8 cellular contexts compared by ENCODE assay signal in the genomic region with DNA sequence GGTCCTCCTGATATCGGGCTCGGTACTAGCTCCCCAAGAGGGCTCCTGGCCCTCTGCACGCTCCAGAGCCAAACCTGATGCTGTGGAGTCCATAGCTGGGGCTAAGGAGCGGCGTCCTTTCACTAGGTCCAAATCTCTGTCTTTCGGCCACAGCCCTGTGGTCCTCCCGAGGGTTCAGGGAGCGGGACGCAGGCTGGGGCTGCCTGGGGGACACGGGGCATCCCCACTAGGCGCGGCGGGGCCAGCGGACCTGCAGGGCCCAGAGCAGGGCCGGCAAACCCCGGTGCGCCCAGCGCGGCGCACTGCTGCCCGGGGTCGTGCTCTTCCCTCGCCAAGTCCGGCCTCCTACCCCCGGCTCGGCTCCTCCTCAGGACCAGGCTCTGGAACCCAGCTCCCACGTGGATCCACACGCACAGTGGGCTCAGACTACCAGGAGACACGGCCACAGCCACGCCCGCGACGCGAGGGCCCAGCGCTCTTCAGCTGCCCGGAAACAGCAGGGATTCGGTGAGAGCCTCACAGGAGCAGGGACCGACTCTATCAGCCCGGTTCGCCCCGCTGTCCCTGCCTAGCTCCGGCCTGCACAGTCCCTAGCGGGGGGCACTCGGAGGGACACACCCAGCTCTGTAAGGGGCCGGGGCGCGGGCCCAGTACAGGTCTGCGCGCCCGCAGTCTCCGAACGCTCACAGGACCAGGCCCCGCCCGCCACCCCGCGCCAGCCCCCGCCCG. TPM values are rescaled to one million over a fixed set of nuclear protein-coding genes. Genes with fewer than 3 reads are reported as not detected.
DNase-seq lines count a peak whose midpoint lies in the region; ATAC-seq, FAIRE-seq and TF ChIP-seq lines count a peak whose summit lies in the region.

No MANE protein-coding gene starts in this region.

- H3K79me2 ChIP-seq in SK-N-SH (ENCODE audit: insufficient read depth) (peaks cover 4% of the 10 kb centered on the region; the same call in 1 of the 2 replicates), keratinocyte (ENCODE audit: control insufficient read depth, insufficient read depth, low read length) (peaks cover 6% of the 10 kb centered on the region)

- peaks cover 2% of the 10 kb centered on the region for H3K9me1 ChIP-seq in keratinocyte (ENCODE audit: control insufficient read depth, extremely low read depth, insufficient read depth, low read length)

- no peaks in the 10 kb centered on the region for H3K9me2 ChIP-seq in SK-N-SH

- TF ChIP-seq CTCF in SK-N-SH (IDR thresholded peaks at IDR 0.05) (no peak), keratinocyte (optimal IDR thresholded peaks at IDR 0.05 in 1 of 3, IDR thresholded peaks at IDR 0.05 in 1 of 3, conservative IDR thresholded peaks at IDR 0.05 in 1 of 3; ENCODE audit: extremely low read depth in 1 of 3, insufficient read depth in 2 of 3, low read length in 3 of 3) (no peak)

- no peaks in the 10 kb centered on the region for H3K27me3 ChIP-seq in SK-N-SH (ENCODE audit: insufficient read depth)
- no peaks in the 10 kb centered on the region for H3K27me3 ChIP-seq in keratinocyte (ENCODE audit: control insufficient read depth, extremely low read depth, insufficient read depth, low read length)

- no peak for FAIRE-seq in keratinocyte (lab: Jason Lieb, UNC)

- peaks cover 14% of the 10 kb centered on the region for H3F3A ChIP-seq in SK-N-SH (replicated peaks; ENCODE audit: insufficient read depth)

- H2AFZ ChIP-seq in SK-N-SH (ENCODE audit: low read depth) (peak overlapping the region; percentile 84), keratinocyte (ENCODE audit: control insufficient read depth, low read length) (peak overlapping the region; percentile 90)

- peak; percentile 78 for DNase-seq in DMS53 (lab: John Stamatoyannopoulos, UW)
- DNase-seq in SK-N-SH = peak; percentile 84
- peak; percentile 44 for DNase-seq in cerebellar cortex (ENCODE audit: low spot score)
- no peak for DNase-seq in keratinocyte (ENCODE audit: low read depth, low spot score)
- DNase-seq in activated effector memory CD4-positive, alpha-beta T cell treated with anti-CD3 and anti-CD28 coated beads, Interleukin-2, amount 50 U/mL, for 16 hours = no peak

- ATAC-seq in GM19351 (IDR thresholded peaks at IDR 0.05; ENCODE audit: unreplicated experiment) = peak; percentile 49
- peak; percentile 64 for ATAC-seq in HG03354 (IDR thresholded peaks at IDR 0.05; ENCODE audit: poor library complexity, severe bottlenecking, unreplicated experiment)

- H4K20me1 ChIP-seq in SK-N-SH (ENCODE audit: insufficient read depth) = no peaks in the 10 kb centered on the region
- no peaks in the 10 kb centered on the region for H4K20me1 ChIP-seq in keratinocyte (ENCODE audit: control insufficient read depth, extremely low read depth, insufficient read depth, low read length)

- no peak for TF ChIP-seq RAD21 in SK-N-SH (IDR thresholded peaks at IDR 0.05; ENCODE audit: low read length)

- H3K4me2 ChIP-seq in SK-N-SH (peak overlapping the region; percentile 93), keratinocyte (ENCODE audit: control insufficient read depth, extremely low read depth, insufficient read depth, low read depth, low read length) (peak overlapping the region; percentile 86)

- CTCF ChIA-PET in SK-N-SH (lab: Yijun Ruan, JAX) = interaction anchor here (1.1 to 1.9 kb wide), 3 partner anchors 24 to 137 kb away, joined by 3 to 4 read pairs (median 4); no protein-coding TSS in a partner anchor

- H3K36me3 ChIP-seq in SK-N-SH (replicated peaks in 1 of 2; ENCODE audit: control insufficient read depth in 1 of 2, insufficient read depth in 2 of 2, low read length in 1 of 2) (peaks cover 30 to 43% of the 10 kb centered on the region in 2 experiments), keratinocyte (ENCODE audit: control insufficient read depth in 2 of 2, extremely low read depth in 1 of 2, insufficient read depth in 2 of 2, low read length in 2 of 2) (peaks cover 14 to 16% of the 10 kb centered on the region in 2 experiments)

- H3K4me1 ChIP-seq in SK-N-SH (ENCODE audit: control insufficient read depth in 1 of 2, insufficient read depth in 2 of 2, low read depth in 1 of 2, low read length in 1 of 2) = peaks cover 0 to 19% of the 10 kb centered on the region in 2 experiments; a peak in 1 of 4 replicates
- H3K4me1 ChIP-seq in keratinocyte (ENCODE audit: control insufficient read depth, extremely low read depth, insufficient read depth, low read length) = peaks cover 8% of the 10 kb centered on the region

- WGBS in SK-N-SH (ENCODE audit: low lambda C conversion rate) = 0% methylated on average over 9 of the region's 58 CpGs

- dilution Hi-C loops in keratinocyte (cut with MboI; ENCODE audit: extremely low pct_ligation_motif_present, low sequenced_read_pairs) = no loop called here

- H3K9ac ChIP-seq in SK-N-SH (peak overlapping the region; percentile 80), keratinocyte (ENCODE audit: control insufficient read depth, extremely low read depth, insufficient read depth, low read length) (peak overlapping the region; percentile 79)

- peak overlapping the region; percentile 74 to 79 for H3K4me3 ChIP-seq in SK-N-SH (ENCODE audit: low read depth in 2 of 2, low read length in 1 of 2)
- peak overlapping the region; percentile 56 to 74 (median 71) for H3K4me3 ChIP-seq in keratinocyte (ENCODE audit: control insufficient read depth in 2 of 3, extremely low read depth in 1 of 3, insufficient read depth in 2 of 3, low read depth in 1 of 3, low read length in 3 of 3)
- H3K4me3 ChIP-seq in skin epidermis = peak overlapping the region; percentile 52 to 85 (median 64)

- TF ChIP-seq EP300 in SK-N-SH (IDR thresholded peaks at IDR 0.05; ENCODE audit: borderline replicate concordance in 1 of 2, low read depth in 1 of 2, low read length in 1 of 2) = no peak

- POLR2A ChIA-PET in SK-N-SH (lab: Yijun Ruan, JAX) = interaction anchor here (2.6 kb wide), 1 partner anchor 37 kb away, joined by 8 read pairs; a partner anchor contains a TSS

- no peaks in the 10 kb centered on the region for H3K9me3 ChIP-seq in SK-N-SH
- H3K9me3 ChIP-seq in keratinocyte (ENCODE audit: control insufficient read depth, low read depth, low read length) = no peaks in the 10 kb centered on the region

- H3K27ac ChIP-seq in SK-N-SH (ENCODE audit: low read depth in 2 of 2, low read length in 1 of 2) (peak overlapping the region in 1 of 2 experiments; percentile 80; a peak in 2 of 4 replicates), keratinocyte (ENCODE audit: control insufficient read depth, insufficient read depth, low read length) (peak overlapping the region; percentile 11), skin epidermis (peak overlapping the region; percentile 19 to 90 (median 76))

TF ChIP-seq in SK-N-SH, 30 proteins besides CTCF, POLR2A, EP300 and RAD21 (continues in another document):
- peak; percentile 17; the same call in 1 of the 2 replicates for TF ChIP-seq FOXJ3 (CRISPR knock-in tag; IDR thresholded peaks at IDR 0.05)

RNA-seq across cellular contexts. Expression of a gene that starts 0.6 kb away (rescaled TPM):
- polyA plus RNA-seq in SK-N-SH (2012; rRNA removed) (9.0 and 12.5 TPM in 2 replicates), keratinocyte (4.0 to 8.0 TPM (median 7.9 TPM) in 3 replicates)
- 7.3 and 7.8 TPM in 2 replicates for polyA plus RNA-seq in SK-N-SH (2012; cell fraction: cytosol; rRNA removed)
- 24.3 and 31.8 TPM in 2 replicates for polyA plus RNA-seq in SK-N-SH (2012; cell fraction: nucleus; rRNA removed)
- 2.0 TPM for polyA plus RNA-seq in keratinocyte (2011; ENCODE audit: low read depth)
- polyA plus RNA-seq in keratinocyte (2011; cell fraction: cytosol; rRNA removed) = 3.1 and 3.6 TPM in 2 replicates
- 21.3 and 21.9 TPM in 2 replicates for polyA plus RNA-seq in keratinocyte (2011; cell fraction: nucleus; rRNA removed)
- 5.4 and 6.9 TPM in 2 replicates for polyA plus RNA-seq in keratinocyte (2012; ENCODE audit: low replicate concordance)
- 1.2 to 7.1 TPM (median 3.5 TPM) in 3 replicates for polyA minus RNA-seq in keratinocyte
- polyA minus RNA-seq in keratinocyte (2011; cell fraction: cytosol; rRNA and poly(A)+ RNA removed) = 2.9 TPM
- polyA minus RNA-seq in keratinocyte (2011; cell fraction: nucleus; rRNA and poly(A)+ RNA removed) = 7.1 and 10.5 TPM in 2 replicates

RNA-seq across cellular contexts. Expression of a gene that starts 6.6 kb away (rescaled TPM):
- 1.6 and 2.3 TPM in 2 replicates for polyA plus RNA-seq in SK-N-SH (2012; rRNA removed)
- 1.6 and 2.0 TPM in 2 replicates for polyA plus RNA-seq in SK-N-SH (2012; cell fraction: cytosol; rRNA removed)
- 2.2 and 2.7 TPM in 2 replicates for polyA plus RNA-seq in SK-N-SH (2012; cell fraction: nucleus; rRNA removed)
- 3.1 to 3.7 TPM (median 3.5 TPM) in 3 replicates for polyA plus RNA-seq in keratinocyte
- polyA plus RNA-seq in keratinocyte (2011; ENCODE audit: low read depth) = 1.2 TPM
- 1.9 and 2.4 TPM in 2 replicates for polyA plus RNA-seq in keratinocyte (2011; cell fraction: cytosol; rRNA removed)
- polyA plus RNA-seq in keratinocyte (2011; cell fraction: nucleus; rRNA removed) = 3.3 and 3.4 TPM in 2 replicates
- 2.8 and 3.3 TPM in 2 replicates for polyA plus RNA-seq in keratinocyte (2012; ENCODE audit: low replicate concordance)
- 5.0 to 8.0 TPM (median 5.4 TPM) in 3 replicates for polyA minus RNA-seq in keratinocyte
- polyA minus RNA-seq in keratinocyte (2011; cell fraction: cytosol; rRNA and poly(A)+ RNA removed) = 3.3 TPM
- polyA minus RNA-seq in keratinocyte (2011; cell fraction: nucleus; rRNA and poly(A)+ RNA removed) = 3.9 and 5.5 TPM in 2 replicates

RNA-seq across cellular contexts. Expression of a gene that starts 37.4 kb away (rescaled TPM):
- 32.8 and 40.4 TPM in 2 replicates for polyA plus RNA-seq in SK-N-SH (2012; rRNA removed)
- 32.3 and 33.4 TPM in 2 replicates for polyA plus RNA-seq in SK-N-SH (2012; cell fraction: cytosol; rRNA removed)
- polyA plus RNA-seq in SK-N-SH (2012; cell fraction: nucleus; rRNA removed) = 73.1 and 78.0 TPM in 2 replicates
- polyA plus RNA-seq in keratinocyte = 52.2 to 64.9 TPM (median 56.7 TPM) in 3 replicates
- 81.3 TPM for polyA plus RNA-seq in keratinocyte (2011; ENCODE audit: low read depth)
- polyA plus RNA-seq in keratinocyte (2011; cell fraction: cytosol; rRNA removed) = 40.9 and 47.9 TPM in 2 replicates
- 86.7 and 103 TPM in 2 replicates for polyA plus RNA-seq in keratinocyte (2011; cell fraction: nucleus; rRNA removed)
- 40.9 and 51.0 TPM in 2 replicates for polyA plus RNA-seq in keratinocyte (2012; ENCODE audit: low replicate concordance)
- 27.3 to 29.8 TPM (median 28.7 TPM) in 3 replicates for polyA minus RNA-seq in keratinocyte
- polyA minus RNA-seq in keratinocyte (2011; cell fraction: cytosol; rRNA and poly(A)+ RNA removed) = 27.6 TPM
- 21.7 and 28.0 TPM in 2 replicates for polyA minus RNA-seq in keratinocyte (2011; cell fraction: nucleus; rRNA and poly(A)+ RNA removed)

RNA-seq across cellular contexts. Expression of a gene that starts 48.3 kb away (rescaled TPM):
- polyA plus RNA-seq in SK-N-SH (2012; rRNA removed) (1.4 TPM in 2 replicates), keratinocyte (1.5 to 1.6 TPM (median 1.6 TPM) in 3 replicates)
- polyA plus RNA-seq in SK-N-SH (2012; cell fraction: cytosol; rRNA removed) = 0.75 and 0.76 TPM in 2 replicates
- polyA plus RNA-seq in SK-N-SH (2012; cell fraction: nucleus; rRNA removed) = 0.91 and 1.00 TPM in 2 replicates
- not detected for polyA plus RNA-seq in keratinocyte (2011; ENCODE audit: low read depth)
- 0.52 and 1.3 TPM in 2 replicates for polyA plus RNA-seq in keratinocyte (2011; cell fraction: cytosol; rRNA removed)
- 2.8 and 3.3 TPM in 2 replicates for polyA plus RNA-seq in keratinocyte (2011; cell fraction: nucleus; rRNA removed)
- 0.23 and 0.99 TPM in 2 replicates for polyA plus RNA-seq in keratinocyte (2012; ENCODE audit: low replicate concordance)
- polyA minus RNA-seq in keratinocyte = 0.33 to 6.2 TPM (median 5.8 TPM) in 3 replicates
- polyA minus RNA-seq in keratinocyte (2011; cell fraction: cytosol; rRNA and poly(A)+ RNA removed) = 4.8 TPM
- polyA minus RNA-seq in keratinocyte (2011; cell fraction: nucleus; rRNA and poly(A)+ RNA removed) = 6.6 and 9.1 TPM in 2 replicates

Comparison
In these comparisons a context has a peak if more than half of its experiments do, and no peak if none do; other contexts are left out.
1. DNase-seq: peak in DMS53 (single experiment), SK-N-SH (single experiment) and cerebellar cortex (single experiment); none in keratinocyte (single experiment) and activated effector memory CD4-positive, alpha-beta T cell treated with anti-CD3 and anti-CD28 coated beads, Interleukin-2, amount 50 U/mL, for 16 hours (single experiment).
2. Peak in every context shown above with its lines, with median percentiles within 50 percentile points of each other: H3K4me3 ChIP-seq.